ENCODE assay signal across 1 cellular context in genomic region chr7:45687721-45688120, GRCh38.
TF ChIP-seq lines count a peak whose summit lies in the region.

No MANE protein-coding gene starts in this region.

TF ChIP-seq in IMR-90, 13 proteins besides CTCF, POLR2A, EP300 and RAD21 (continued from another document):
- TF ChIP-seq ELK1 (IDR thresholded peaks at IDR 0.05; ENCODE audit: borderline replicate concordance, low read depth, low read length), result no peak
- TF ChIP-seq MAFK (IDR thresholded peaks at IDR 0.05; ENCODE audit: low read depth, low read length), result no peak
- TF ChIP-seq RFX5 (IDR thresholded peaks at IDR 0.05; ENCODE audit: low read depth, low read length), result no peak
- no peak for TF ChIP-seq RCOR1 (IDR thresholded peaks at IDR 0.05; ENCODE audit: insufficient replicate concordance, low read length)
- TF ChIP-seq NFE2L2 (IDR thresholded peaks at IDR 0.05; ENCODE audit: low read depth, low read length), result no peak
- no peak for TF ChIP-seq CHD1 (IDR thresholded peaks at IDR 0.05; ENCODE audit: low read depth, low read length)
- no peak for TF ChIP-seq USF2 (IDR thresholded peaks at IDR 0.05; ENCODE audit: low read depth, low read length)
- no peak for TF ChIP-seq BHLHE40 (IDR thresholded peaks at IDR 0.05; ENCODE audit: low read depth, low read length)
- TF ChIP-seq MAZ (IDR thresholded peaks at IDR 0.05; ENCODE audit: borderline replicate concordance, low read depth, low read length), result no peak
TF ChIP-seq in IMR-90: peak in this region for 0.
